Comparison of ENCODE assay signal across 10 cellular contexts in the genomic region with DNA sequence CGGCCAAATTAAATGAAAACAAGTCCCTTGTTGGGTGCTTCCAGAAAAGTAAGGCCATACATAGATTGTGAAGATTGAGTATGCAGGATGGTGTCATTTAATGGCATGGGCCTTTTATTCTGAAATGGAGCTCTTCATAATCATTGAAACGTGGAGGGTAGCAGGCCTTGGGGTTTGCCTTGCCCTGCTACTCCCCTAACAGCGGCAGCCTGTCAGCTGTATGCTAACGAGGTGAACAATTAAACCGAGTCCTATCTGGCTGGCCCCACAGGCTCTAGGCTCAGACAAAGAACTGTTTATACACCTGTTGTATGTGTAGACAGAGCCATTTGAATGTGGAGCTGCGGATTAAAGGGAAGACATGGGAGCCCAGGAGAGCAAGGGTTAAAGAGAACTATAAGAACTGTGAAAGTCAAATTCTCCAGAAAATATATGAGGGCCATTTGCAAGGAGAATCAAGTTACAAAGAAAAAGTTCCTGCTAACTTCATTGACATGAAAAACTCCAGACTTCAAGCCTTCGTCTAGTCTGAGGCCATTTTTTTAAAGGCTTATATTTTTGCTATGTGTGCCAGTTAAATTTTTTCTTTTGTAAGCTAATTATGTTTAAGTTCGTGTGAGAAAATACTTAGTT.
DNase-seq lines count a peak whose midpoint lies in the region; ATAC-seq, FAIRE-seq and TF ChIP-seq lines count a peak whose summit lies in the region.
"Had no signal": no experiment of that assay in that cellular context is flagged by ENCODE, and none has a peak within 500 bp of the region (broad histone marks: within the 10 kb centered on the region; RNA-seq: fewer than 3 reads in every experiment).

No MANE protein-coding gene starts in this region.

- peaks cover 46% of the 10 kb centered on the region for H3K36me3 Mint-ChIP-seq in GM23338 (ENCODE audit: low read depth)
- peaks cover 3% of the 10 kb centered on the region for H3K36me3 Mint-ChIP-seq in astrocyte (ENCODE audit: low read depth, unreplicated experiment)
- peaks cover 59% of the 10 kb centered on the region for H3K36me3 Mint-ChIP-seq in nephron (ENCODE audit: low read depth)

- TF ChIP-seq CTCF in GM23338 (conservative IDR thresholded peaks at IDR 0.05; ENCODE audit: low read depth in 2 of 2) = no peak
- no peak for TF ChIP-seq CTCF in astrocyte (IDR thresholded peaks at IDR 0.05; ENCODE audit: insufficient read depth, low read depth, low read length)
- no peak for TF ChIP-seq CTCF in nephron (IDR thresholded peaks at IDR 0.05; ENCODE audit: unreplicated experiment in 3 of 3)

- H3F3A ChIP-seq in GM23338 (replicated peaks; ENCODE audit: low read depth) = no peaks in the 10 kb centered on the region

- H3K4me1 ChIP-seq in GM23338 (ENCODE audit: insufficient read depth) = peaks cover 19% of the 10 kb centered on the region
- peaks cover 8% of the 10 kb centered on the region for H3K4me1 ChIP-seq in astrocyte (ENCODE audit: insufficient read depth, low read length)
- H3K4me1 ChIP-seq: left ventricle myocardium inferior had no signal

- DNase-seq in GM23338 (ENCODE audit: low spot score) = peak; percentile 80
- peak; percentile 82 for DNase-seq in NCI-H2029 treated with DMSO at 0.1 percent for 48 hours (lab: John Stamatoyannopoulos, UW)
- DNase-seq in astrocyte (ENCODE audit: low read depth) = no peak
- no peak for DNase-seq in Ammon's horn (ENCODE audit: low spot score)
- no peak for DNase-seq in mucosa of gallbladder (ENCODE audit: low spot score)
- DNase-seq in stimulated activated CD4-positive, alpha-beta T cell treated with anti-CD3 and anti-CD28 coated beads, Interleukin-4, amount 100 ng/mL, for 24 hours = no peak
- DNase-seq: left ventricle myocardium inferior had no signal

- no peak for FAIRE-seq in astrocyte (lab: Jason Lieb, UNC)

- H2AFZ ChIP-seq in GM23338 (no peak overlapping the region), astrocyte (ENCODE audit: low read depth, low read length) (no peak overlapping the region)

- H3K4me3 ChIP-seq in GM23338 (peak overlapping the region; percentile 14), astrocyte (ENCODE audit: insufficient read depth, low read depth, low read length) (no peak overlapping the region)
- H3K4me3 ChIP-seq: left ventricle myocardium inferior had no signal

- H3K9me3 ChIP-seq in astrocyte (ENCODE audit: insufficient read depth, low read depth, low read length) = no peaks in the 10 kb centered on the region
- H3K9me3 ChIP-seq: left ventricle myocardium inferior had no signal

- peak overlapping the region; percentile 50 for H3K4me2 ChIP-seq in GM23338
- peak overlapping the region; percentile 27 for H3K4me2 ChIP-seq in astrocyte (ENCODE audit: low read length)

- H3K9ac ChIP-seq in astrocyte (ENCODE audit: low read length) = no peak overlapping the region

- no peaks in the 10 kb centered on the region for H4K20me1 ChIP-seq in GM23338 (replicated peaks; ENCODE audit: insufficient read depth)
- peaks cover 6% of the 10 kb centered on the region for H4K20me1 ChIP-seq in astrocyte (ENCODE audit: insufficient read depth, low read length)

- H3K9me2 ChIP-seq in GM23338 (ENCODE audit: insufficient read depth) = no peaks in the 10 kb centered on the region

- H3K27ac ChIP-seq in GM23338 (ENCODE audit: low read depth) (no peak overlapping the region; the same call in 1 of the 2 replicates), astrocyte (ENCODE audit: low read depth, low read length) (no peak overlapping the region)
- H3K27ac ChIP-seq: left ventricle myocardium inferior had no signal

- H3K27me3 ChIP-seq in GM23338 (ENCODE audit: insufficient read depth) = no peaks in the 10 kb centered on the region
- no peaks in the 10 kb centered on the region for H3K27me3 ChIP-seq in astrocyte (ENCODE audit: insufficient read depth, low read length)

- H3K4me3 Mint-ChIP-seq in GM23338 (peak overlapping the region; percentile 52), astrocyte (ENCODE audit: unreplicated experiment) (no peak overlapping the region), nephron (peak overlapping the region; percentile 8 to 40 (median 38))
- H3K4me3 Mint-ChIP-seq: stimulated activated effector memory CD8-positive, alpha-beta T cell treated with anti-CD3 and anti-CD28 coated beads, Interleukin-12 subunit alpha, Interleukin-12 subunit beta, amount 100 ng/mL, for 72 hours had no signal

- ATAC-seq in GM23338 = peak; percentile 100
- no peak for ATAC-seq in GM21825 (IDR thresholded peaks at IDR 0.05; ENCODE audit: unreplicated experiment)
- ATAC-seq: stimulated activated effector memory CD8-positive, alpha-beta T cell treated with anti-CD3 and anti-CD28 coated beads, Interleukin-12 subunit alpha, Interleukin-12 subunit beta, amount 100 ng/mL, for 72 hours had no signal

- H3K79me2 ChIP-seq in GM23338 (replicated peaks; ENCODE audit: insufficient read depth) (no peaks in the 10 kb centered on the region), astrocyte (ENCODE audit: insufficient read depth, low read length) (no peaks in the 10 kb centered on the region)

- peaks cover 3% of the 10 kb centered on the region for H3K27me3 Mint-ChIP-seq in GM23338 (ENCODE audit: insufficient read depth, low read depth, poor library complexity)
- H3K27me3 Mint-ChIP-seq in astrocyte (ENCODE audit: low read depth, unreplicated experiment) = no peaks in the 10 kb centered on the region
- no peaks in the 10 kb centered on the region for H3K27me3 Mint-ChIP-seq in nephron (ENCODE audit: low read depth)

- H3K36me3 ChIP-seq in GM23338 (ENCODE audit: insufficient read depth) (peaks cover 11% of the 10 kb centered on the region; the same call in 1 of the 2 replicates), astrocyte (ENCODE audit: insufficient read depth, low read length) (peaks cover 20% of the 10 kb centered on the region)

- peaks cover 38% of the 10 kb centered on the region for H3K4me1 Mint-ChIP-seq in GM23338
- peaks cover 10% of the 10 kb centered on the region for H3K4me1 Mint-ChIP-seq in astrocyte (ENCODE audit: low read depth, unreplicated experiment)
- H3K4me1 Mint-ChIP-seq in nephron = peaks cover 47% of the 10 kb centered on the region
- H3K4me1 Mint-ChIP-seq: stimulated activated effector memory CD8-positive, alpha-beta T cell treated with anti-CD3 and anti-CD28 coated beads, Interleukin-12 subunit alpha, Interleukin-12 subunit beta, amount 100 ng/mL, for 72 hours had no signal

- no peaks in the 10 kb centered on the region for H3K9me3 Mint-ChIP-seq in GM23338
- H3K9me3 Mint-ChIP-seq in astrocyte (ENCODE audit: unreplicated experiment) = peaks cover 2% of the 10 kb centered on the region
- H3K9me3 Mint-ChIP-seq in nephron = no peaks in the 10 kb centered on the region
- H3K9me3 Mint-ChIP-seq: stimulated activated effector memory CD8-positive, alpha-beta T cell treated with anti-CD3 and anti-CD28 coated beads, Interleukin-12 subunit alpha, Interleukin-12 subunit beta, amount 100 ng/mL, for 72 hours had no signal

- H3K27ac Mint-ChIP-seq in GM23338 (peak overlapping the region; percentile 66), astrocyte (ENCODE audit: unreplicated experiment) (no peak overlapping the region), nephron (peak overlapping the region; percentile 89 to 95 (median 95))
- H3K27ac Mint-ChIP-seq: stimulated activated effector memory CD8-positive, alpha-beta T cell treated with anti-CD3 and anti-CD28 coated beads, Interleukin-12 subunit alpha, Interleukin-12 subunit beta, amount 100 ng/mL, for 72 hours had no signal

TF ChIP-seq in GM23338, 12 proteins besides CTCF, POLR2A, EP300 and RAD21:
- peak; percentile 37; the same call in 1 of the 2 replicates for TF ChIP-seq CREB1 (CRISPR knock-in tag; IDR thresholded peaks at IDR 0.05; ENCODE audit: low read depth)
- TF ChIP-seq, protein P1, sequence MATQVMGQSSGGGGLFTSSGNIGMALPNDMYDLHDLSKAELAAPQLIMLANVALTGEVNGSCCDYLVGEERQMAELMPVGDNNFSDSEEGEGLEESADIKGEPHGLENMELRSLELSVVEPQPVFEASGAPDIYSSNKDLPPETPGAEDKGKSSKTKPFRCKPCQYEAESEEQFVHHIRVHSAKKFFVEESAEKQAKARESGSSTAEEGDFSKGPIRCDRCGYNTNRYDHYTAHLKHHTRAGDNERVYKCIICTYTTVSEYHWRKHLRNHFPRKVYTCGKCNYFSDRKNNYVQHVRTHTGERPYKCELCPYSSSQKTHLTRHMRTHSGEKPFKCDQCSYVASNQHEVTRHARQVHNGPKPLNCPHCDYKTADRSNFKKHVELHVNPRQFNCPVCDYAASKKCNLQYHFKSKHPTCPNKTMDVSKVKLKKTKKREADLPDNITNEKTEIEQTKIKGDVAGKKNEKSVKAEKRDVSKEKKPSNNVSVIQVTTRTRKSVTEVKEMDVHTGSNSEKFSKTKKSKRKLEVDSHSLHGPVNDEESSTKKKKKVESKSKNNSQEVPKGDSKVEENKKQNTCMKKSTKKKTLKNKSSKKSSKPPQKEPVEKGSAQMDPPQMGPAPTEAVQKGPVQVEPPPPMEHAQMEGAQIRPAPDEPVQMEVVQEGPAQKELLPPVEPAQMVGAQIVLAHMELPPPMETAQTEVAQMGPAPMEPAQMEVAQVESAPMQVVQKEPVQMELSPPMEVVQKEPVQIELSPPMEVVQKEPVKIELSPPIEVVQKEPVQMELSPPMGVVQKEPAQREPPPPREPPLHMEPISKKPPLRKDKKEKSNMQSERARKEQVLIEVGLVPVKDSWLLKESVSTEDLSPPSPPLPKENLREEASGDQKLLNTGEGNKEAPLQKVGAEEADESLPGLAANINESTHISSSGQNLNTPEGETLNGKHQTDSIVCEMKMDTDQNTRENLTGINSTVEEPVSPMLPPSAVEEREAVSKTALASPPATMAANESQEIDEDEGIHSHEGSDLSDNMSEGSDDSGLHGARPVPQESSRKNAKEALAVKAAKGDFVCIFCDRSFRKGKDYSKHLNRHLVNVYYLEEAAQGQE (IDR thresholded peaks at IDR 0.05; ENCODE audit: unreplicated experiment) = no peak
TF ChIP-seq in GM23338: peak in this region for 1.

Comparison
In these comparisons a context has a peak if more than half of its experiments do, and no peak if none do; other contexts are left out.
1. DNase-seq: peak in GM23338 (single experiment) and NCI-H2029 treated with DMSO at 0.1 percent for 48 hours (single experiment); none in astrocyte (single experiment), Ammon's horn (single experiment), mucosa of gallbladder (single experiment) and stimulated activated CD4-positive, alpha-beta T cell treated with anti-CD3 and anti-CD28 coated beads, Interleukin-4, amount 100 ng/mL, for 24 hours (single experiment).